ENCODE assay signal across 1 cellular context in genomic region chr1:234848972-234849641, GRCh38.
TF ChIP-seq lines count a peak whose summit lies in the region.

No MANE protein-coding gene starts in this region.

TF ChIP-seq in HCT116, 20 proteins besides CTCF, POLR2A, EP300 and RAD21 (continued from another document):
- no peak for TF ChIP-seq REST (IDR thresholded peaks at IDR 0.05; ENCODE audit: low read depth)
- no peak for TF ChIP-seq EGR1 (IDR thresholded peaks at IDR 0.05; ENCODE audit: low read depth)
- TF ChIP-seq TCF7L2 (IDR thresholded peaks at IDR 0.05; ENCODE audit: borderline replicate concordance, extremely low read depth, insufficient read depth, insufficient read length) = no peak
- no peak for TF ChIP-seq EZH2phosphoT487 (IDR thresholded peaks at IDR 0.05; ENCODE audit: borderline replicate concordance)
- TF ChIP-seq ZNF274 (IDR thresholded peaks at IDR 0.05; ENCODE audit: low read depth, low read length) = no peak
- no peak for TF ChIP-seq ELF1 (IDR thresholded peaks at IDR 0.05; ENCODE audit: borderline replicate concordance, low read depth)
- TF ChIP-seq POLR2AphosphoS5 (IDR thresholded peaks at IDR 0.05; ENCODE audit: low read depth, low read length) = no peak
- TF ChIP-seq JUND (IDR thresholded peaks at IDR 0.05) = no peak
- no peak for TF ChIP-seq ZFX (IDR thresholded peaks at IDR 0.05)
- TF ChIP-seq SRF (IDR thresholded peaks at IDR 0.05; ENCODE audit: low read depth) = no peak
- TF ChIP-seq SIN3A (IDR thresholded peaks at IDR 0.05; ENCODE audit: low read depth) = no peak
- no peak for TF ChIP-seq CEBPB (IDR thresholded peaks at IDR 0.05; ENCODE audit: low read depth)
